ENCODE assay signal across 26 cellular contexts in the genomic region with DNA sequence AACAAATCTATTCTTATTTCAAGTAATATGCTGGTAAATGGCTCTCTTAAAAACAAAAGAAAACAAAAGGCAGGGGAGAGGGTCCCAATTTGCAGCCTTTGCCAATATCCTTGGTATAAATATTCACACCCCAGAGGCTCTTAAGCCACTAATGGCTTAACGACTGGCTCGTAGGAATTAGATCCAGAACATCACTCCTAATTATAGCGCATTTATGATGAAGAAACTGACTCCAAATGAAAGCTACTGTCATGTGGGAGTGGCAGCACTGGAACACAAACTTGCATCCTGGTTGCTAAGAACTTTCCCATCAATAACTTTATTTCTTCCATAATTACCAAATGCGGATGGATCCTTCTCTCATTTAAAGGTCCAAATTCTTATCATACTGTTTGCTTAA.
"Had no signal": no experiment of that assay in that cellular context is flagged by ENCODE, and none has a peak within 500 bp of the region (broad histone marks: within the 10 kb centered on the region; RNA-seq: fewer than 3 reads in every experiment).

No MANE protein-coding gene starts in this region.

- ATAC-seq: esophagus mucosa; foreskin keratinocyte; gastroesophageal sphincter; naive thymus-derived CD4-positive, alpha-beta T cell; sciatic nerve; stimulated activated effector memory CD8-positive, alpha-beta T cell treated with anti-CD3 and anti-CD28 coated beads, Interleukin-12 subunit alpha, Interleukin-12 subunit beta, amount 100 ng/mL, for 72 hours had no signal

- H3K27me3 ChIP-seq: foreskin keratinocyte, gastroesophageal sphincter, heart right ventricle, neural progenitor cell, right atrium auricular region, transverse colon, vagina had no signal

- H3K9me3 Mint-ChIP-seq: endodermal cell; immature natural killer cell; mesothelial cell of epicardium; nephron; neural progenitor cell; stimulated activated effector memory CD8-positive, alpha-beta T cell treated with anti-CD3 and anti-CD28 coated beads, Interleukin-12 subunit alpha, Interleukin-12 subunit beta, amount 100 ng/mL, for 72 hours had no signal

- DNase-seq: effector CD8-positive, alpha-beta T cell; endodermal cell; foreskin keratinocyte; heart right ventricle; hippocampal formation; immature natural killer cell; islet precursor cell; mesenchymal stem cell; naive thymus-derived CD4-positive, alpha-beta T cell; stimulated activated CD4-positive, alpha-beta T cell treated with anti-CD3 and anti-CD28 coated beads, Interleukin-2, amount 100 ng/mL, for 24 hours; stimulated activated CD4-positive, alpha-beta T cell treated with anti-CD3 and anti-CD28 coated beads, Interleukin-4, amount 100 ng/mL, for 24 hours; stimulated activated naive CD4-positive, alpha-beta T cell treated with Interleukin-2 at 50 U/mL for 16 hours; transverse colon had no signal

- H2AFZ ChIP-seq: neural progenitor cell, parathyroid adenoma had no signal

- H3K4me2 ChIP-seq: neural progenitor cell had no signal

- H3K27ac Mint-ChIP-seq: endodermal cell; mesothelial cell of epicardium; neural progenitor cell; progenitor cell of endocrine pancreas; stimulated activated effector memory CD8-positive, alpha-beta T cell treated with anti-CD3 and anti-CD28 coated beads, Interleukin-12 subunit alpha, Interleukin-12 subunit beta, amount 100 ng/mL, for 72 hours had no signal

- H3K4me3 ChIP-seq: gastroesophageal sphincter, heart right ventricle, lung, neural progenitor cell, right atrium auricular region, transverse colon, vagina had no signal

- H3K4me3 Mint-ChIP-seq: endodermal cell; immature natural killer cell; mesothelial cell of epicardium; naive thymus-derived CD4-positive, alpha-beta T cell; nephron; neural progenitor cell; stimulated activated effector memory CD8-positive, alpha-beta T cell treated with anti-CD3 and anti-CD28 coated beads, Interleukin-12 subunit alpha, Interleukin-12 subunit beta, amount 100 ng/mL, for 72 hours had no signal

- H3K27me3 Mint-ChIP-seq: naive thymus-derived CD4-positive, alpha-beta T cell; progenitor cell of endocrine pancreas had no signal

- H3K36me3 ChIP-seq: gastroesophageal sphincter, heart right ventricle, neural progenitor cell, right atrium auricular region, transverse colon, vagina had no signal

- H3K4me1 Mint-ChIP-seq: neural progenitor cell had no signal

- H3K27ac ChIP-seq: epithelial cell of prostate, foreskin keratinocyte, gastroesophageal sphincter, neural progenitor cell, parathyroid adenoma, transverse colon, vagina had no signal

- H3K9ac ChIP-seq: neural progenitor cell, parathyroid adenoma had no signal

- H3K9me3 ChIP-seq: gastroesophageal sphincter, right atrium auricular region, transverse colon, vagina had no signal
